16 cellular contexts compared by ENCODE assay signal in genomic region chr12:3389911-3390310, GRCh38.
"Had no signal": no experiment of that assay in that cellular context is flagged by ENCODE, and none has a peak within 500 bp of the region (broad histone marks: within the 10 kb centered on the region; RNA-seq: fewer than 3 reads in every experiment).

No MANE protein-coding gene starts in this region.

- DNase-seq: effector memory CD8-positive, alpha-beta T cell; esophagus squamous epithelium; foreskin fibroblast; immature natural killer cell; left colon; mesendoderm; naive B cell; occipital lobe; pancreas; right lobe of liver; stimulated activated CD4-positive, alpha-beta T cell treated with anti-CD3 and anti-CD28 coated beads, Interleukin-4, amount 100 ng/mL, for 1 hour; stimulated activated CD8-positive, alpha-beta memory T cell treated with anti-CD3 and anti-CD28 coated beads, Interleukin-4, amount 100 ng/mL, for 48 hours; stimulated activated naive CD8-positive, alpha-beta T cell treated with anti-CD3 and anti-CD28 coated beads, Interleukin-15, Interleukin-2, amounts not matched to agents 100 U/mL and 50 U/mL, for 24 hours; thyroid gland; uterus had no signal

- ATAC-seq: effector memory CD8-positive, alpha-beta T cell; left colon; pancreas; right lobe of liver; stimulated activated effector memory CD8-positive, alpha-beta T cell treated with anti-CD3 and anti-CD28 coated beads, Interleukin-12 subunit alpha, Interleukin-12 subunit beta, amount 100 ng/mL, for 72 hours; stimulated activated naive CD8-positive, alpha-beta T cell treated with anti-CD3 and anti-CD28 coated beads, Interleukin-15, Interleukin-2, amounts not matched to agents 100 U/mL and 50 U/mL, for 24 hours had no signal
